In genomic region chr4:125359960-125360628, GRCh38 we compare ENCODE assay signal across 1 cellular context.
TF ChIP-seq lines count a peak whose summit lies in the region.

No MANE protein-coding gene starts in this region.

TF ChIP-seq in IMR-90, 13 proteins besides CTCF, POLR2A, EP300 and RAD21 (continued from another document):
- no peak for TF ChIP-seq CEBPB (IDR thresholded peaks at IDR 0.05; ENCODE audit: low read depth, low read length)
- TF ChIP-seq CHD1 (IDR thresholded peaks at IDR 0.05; ENCODE audit: low read depth, low read length): no peak
- no peak for TF ChIP-seq SMC3 (IDR thresholded peaks at IDR 0.05; ENCODE audit: low read depth, low read length)
- TF ChIP-seq MXI1 (IDR thresholded peaks at IDR 0.05; ENCODE audit: borderline replicate concordance, low read depth, low read length): no peak
- TF ChIP-seq RCOR1 (IDR thresholded peaks at IDR 0.05; ENCODE audit: insufficient replicate concordance, low read length): no peak
- TF ChIP-seq USF2 (IDR thresholded peaks at IDR 0.05; ENCODE audit: low read depth, low read length): no peak
- no peak for TF ChIP-seq NFE2L2 (IDR thresholded peaks at IDR 0.05; ENCODE audit: low read depth, low read length)
- no peak for TF ChIP-seq BHLHE40 (IDR thresholded peaks at IDR 0.05; ENCODE audit: low read depth, low read length)
- TF ChIP-seq MAZ (IDR thresholded peaks at IDR 0.05; ENCODE audit: borderline replicate concordance, low read depth, low read length): no peak
- TF ChIP-seq RFX5 (IDR thresholded peaks at IDR 0.05; ENCODE audit: low read depth, low read length): no peak
